8 cellular contexts compared by ENCODE assay signal in the genomic region with DNA sequence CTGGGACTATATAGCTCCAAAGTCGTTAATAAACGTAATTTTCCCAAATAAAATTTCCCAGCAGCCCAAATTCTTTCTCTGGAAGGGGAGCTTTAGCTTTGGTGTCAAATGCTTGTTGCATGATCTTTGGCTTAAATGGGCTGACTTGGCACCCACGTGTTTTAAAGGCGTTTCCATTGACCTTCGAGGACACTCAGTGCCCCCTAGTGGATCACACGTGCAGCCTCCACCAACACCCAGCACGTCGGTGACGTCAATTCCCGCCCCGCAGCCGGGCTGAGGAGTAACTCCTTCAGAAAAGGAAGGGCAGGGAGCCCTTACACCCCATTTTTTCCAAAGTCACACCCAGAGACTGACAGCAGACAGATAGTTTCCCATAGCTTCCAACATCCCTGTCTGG.
A peak's percentile ranks its signal among the peaks of the same experiment; 100 is the strongest.
DNase-seq lines count a peak whose midpoint lies in the region; ATAC-seq, FAIRE-seq and TF ChIP-seq lines count a peak whose summit lies in the region.

No MANE protein-coding gene starts in this region.

- no peak overlapping the region for H3K27ac ChIP-seq in A549
- H3K27ac ChIP-seq in DOHH2 (ENCODE audit: low read depth, low read length) = no peak overlapping the region
- H3K27ac ChIP-seq in CD4-positive, alpha-beta memory T cell (ENCODE audit: low read depth, low read length) = no peak overlapping the region

- no peaks in the 10 kb centered on the region for H3K4me1 Mint-ChIP-seq in T-helper 2 cell treated with Interferon-gamma antibody and Interleukin-4, amounts not matched to agents 5 μg/mL and 100 μg/mL, for 36 hours (ENCODE audit: low read depth)
- no peaks in the 10 kb centered on the region for H3K4me1 Mint-ChIP-seq in CD4-positive, alpha-beta memory T cell

- peak; percentile 18 to 75 for DNase-seq in A549 (ENCODE audit: low read depth in 1 of 2, low spot score in 1 of 2)
- DNase-seq in OCI-M1 (lab: John Stamatoyannopoulos, UW) = peak; percentile 81
- peak; percentile 42 for DNase-seq in left kidney (ENCODE audit: low read depth, low spot score)
- no peak for DNase-seq in T-helper 2 cell treated with Interferon-gamma antibody and Interleukin-4, amounts not matched to agents 5 μg/mL and 100 μg/mL, for 36 hours (ENCODE audit: low spot score)
- no peak for DNase-seq in CD4-positive, alpha-beta memory T cell

- FAIRE-seq in A549 (lab: Jason Lieb, UNC) = no peak

- H3K9me3 ChIP-seq in A549 = no peaks in the 10 kb centered on the region
- no peaks in the 10 kb centered on the region; the same call in 1 of the 2 replicates for H3K9me3 ChIP-seq in DOHH2 (ENCODE audit: control insufficient read depth, insufficient read depth, low read length)
- no peaks in the 10 kb centered on the region for H3K9me3 ChIP-seq in CD4-positive, alpha-beta memory T cell (ENCODE audit: control insufficient read depth in 1 of 2, low read length in 2 of 2)

- no peaks in the 10 kb centered on the region for H4K20me1 ChIP-seq in DOHH2 (ENCODE audit: control insufficient read depth, insufficient read depth, low read depth, low read length)

- no peak overlapping the region for H3K27ac Mint-ChIP-seq in T-helper 2 cell treated with Interferon-gamma antibody and Interleukin-4, amounts not matched to agents 5 μg/mL and 100 μg/mL, for 36 hours
- no peak overlapping the region for H3K27ac Mint-ChIP-seq in CD4-positive, alpha-beta memory T cell

- H3K27me3 ChIP-seq in DOHH2 (ENCODE audit: control insufficient read depth, low read length) = peaks cover 3% of the 10 kb centered on the region; the same call in 1 of the 2 replicates
- no peaks in the 10 kb centered on the region for H3K27me3 ChIP-seq in CD4-positive, alpha-beta memory T cell (ENCODE audit: insufficient read depth, low read length)

- no peak overlapping the region for H3K4me3 ChIP-seq in A549
- no peak overlapping the region for H3K4me3 ChIP-seq in DOHH2 (ENCODE audit: low read length)
- H3K4me3 ChIP-seq in CD4-positive, alpha-beta memory T cell (ENCODE audit: low read length in 2 of 2) = no peak overlapping the region

- peak in 1 of 2 experiments; percentile 85; a peak in 3 of 6 replicates for ATAC-seq in A549
- peak; percentile 85 for ATAC-seq in HG02798 (IDR thresholded peaks at IDR 0.05; ENCODE audit: poor library complexity, unreplicated experiment)
- no peak for ATAC-seq in HG03280 (IDR thresholded peaks at IDR 0.05; ENCODE audit: unreplicated experiment)

- CTCF ChIA-PET in A549 (lab: Yijun Ruan, JAX) = no interaction called here
- CTCF ChIA-PET in CD4-positive, alpha-beta memory T cell (lab: Charles Lee; ENCODE audit: partially characterized antibody) = no interaction called here

- no peak overlapping the region for H3K4me3 Mint-ChIP-seq in T-helper 2 cell treated with Interferon-gamma antibody and Interleukin-4, amounts not matched to agents 5 μg/mL and 100 μg/mL, for 36 hours
- no peak overlapping the region for H3K4me3 Mint-ChIP-seq in CD4-positive, alpha-beta memory T cell

- TF ChIP-seq RAD21 in A549 (conservative IDR thresholded peaks at IDR 0.05 in 1 of 2, IDR thresholded peaks at IDR 0.05 in 1 of 2) = peak in 1 of 2 experiments; percentile 36; a peak in 2 of 5 replicates

- H3K36me3 ChIP-seq in DOHH2 (ENCODE audit: control insufficient read depth, low read length) = no peaks in the 10 kb centered on the region
- no peaks in the 10 kb centered on the region for H3K36me3 ChIP-seq in CD4-positive, alpha-beta memory T cell (ENCODE audit: insufficient read depth, low read length)

- H3F3A ChIP-seq in DOHH2 (ENCODE audit: control insufficient read depth, insufficient read depth) = no peaks in the 10 kb centered on the region

- POLR2A ChIA-PET in A549 (lab: Yijun Ruan, JAX) = no interaction called here
- POLR2A ChIA-PET in CD4-positive, alpha-beta memory T cell (lab: Charles Lee; ENCODE audit: partially characterized antibody) = no interaction called here

- H3K27me3 Mint-ChIP-seq in T-helper 2 cell treated with Interferon-gamma antibody and Interleukin-4, amounts not matched to agents 5 μg/mL and 100 μg/mL, for 36 hours (ENCODE audit: low read depth) = no peaks in the 10 kb centered on the region
- H3K27me3 Mint-ChIP-seq in CD4-positive, alpha-beta memory T cell = no peaks in the 10 kb centered on the region

- intact Hi-C loops in CD4-positive, alpha-beta memory T cell (cut with micrococcal nuclease) = no loop called here

- H3K4me1 ChIP-seq in A549 = no peaks in the 10 kb centered on the region
- H3K4me1 ChIP-seq in DOHH2 (ENCODE audit: control insufficient read depth, low read length) = no peaks in the 10 kb centered on the region
- no peaks in the 10 kb centered on the region for H3K4me1 ChIP-seq in CD4-positive, alpha-beta memory T cell (ENCODE audit: insufficient read depth, low read length)

- H3K9me2 ChIP-seq in DOHH2 (replicated peaks; ENCODE audit: control insufficient read depth, low read length) = no peaks in the 10 kb centered on the region

- H3K36me3 Mint-ChIP-seq in T-helper 2 cell treated with Interferon-gamma antibody and Interleukin-4, amounts not matched to agents 5 μg/mL and 100 μg/mL, for 36 hours (ENCODE audit: low read depth) = no peaks in the 10 kb centered on the region
- no peaks in the 10 kb centered on the region for H3K36me3 Mint-ChIP-seq in CD4-positive, alpha-beta memory T cell

- WGBS in A549 (ENCODE audit: missing lambda C conversion rate) = 4% methylated on average over 12 of the region's 12 CpGs

- H3K9me3 Mint-ChIP-seq in T-helper 2 cell treated with Interferon-gamma antibody and Interleukin-4, amounts not matched to agents 5 μg/mL and 100 μg/mL, for 36 hours = no peaks in the 10 kb centered on the region
- peaks cover 0 to 4% (median 2%) of the 10 kb centered on the region in 8 donors for H3K9me3 Mint-ChIP-seq in CD4-positive, alpha-beta memory T cell

- TF ChIP-seq CTCF in A549 (IDR thresholded peaks at IDR 0.05) (no peak), DOHH2 (IDR thresholded peaks at IDR 0.05; ENCODE audit: low read depth, low read length, poor library complexity, severe bottlenecking) (peak; percentile 84)

- no peak for TF ChIP-seq POLR2A in A549 (IDR thresholded peaks at IDR 0.05; ENCODE audit: low read length)

- no peak for TF ChIP-seq EP300 in A549 (IDR thresholded peaks at IDR 0.05)

- H3K4me2 ChIP-seq in A549 (no peak overlapping the region), DOHH2 (ENCODE audit: low read length) (no peak overlapping the region)

- no peaks in the 10 kb centered on the region for H3K79me2 ChIP-seq in DOHH2 (ENCODE audit: control insufficient read depth, low read length)

TF ChIP-seq in A549, 52 proteins besides CTCF, POLR2A, EP300 and RAD21:
- TF ChIP-seq ZNF302 (CRISPR knock-in tag; IDR thresholded peaks at IDR 0.05) (no peak), TP53 (CRISPR knock-in tag; IDR thresholded peaks at IDR 0.05) (no peak), FOSB (CRISPR knock-in tag; IDR thresholded peaks at IDR 0.05) (no peak), ZC3H11A (IDR thresholded peaks at IDR 0.05) (no peak), MAZ (IDR thresholded peaks at IDR 0.05; ENCODE audit: borderline replicate concordance, low read depth, low read length) (no peak)
- TF ChIP-seq, protein P1, sequence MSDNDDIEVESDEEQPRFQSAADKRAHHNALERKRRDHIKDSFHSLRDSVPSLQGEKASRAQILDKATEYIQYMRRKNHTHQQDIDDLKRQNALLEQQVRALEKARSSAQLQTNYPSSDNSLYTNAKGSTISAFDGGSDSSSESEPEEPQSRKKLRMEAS (IDR thresholded peaks at IDR 0.05) = peak; percentile 91
- TF ChIP-seq, protein P2, sequence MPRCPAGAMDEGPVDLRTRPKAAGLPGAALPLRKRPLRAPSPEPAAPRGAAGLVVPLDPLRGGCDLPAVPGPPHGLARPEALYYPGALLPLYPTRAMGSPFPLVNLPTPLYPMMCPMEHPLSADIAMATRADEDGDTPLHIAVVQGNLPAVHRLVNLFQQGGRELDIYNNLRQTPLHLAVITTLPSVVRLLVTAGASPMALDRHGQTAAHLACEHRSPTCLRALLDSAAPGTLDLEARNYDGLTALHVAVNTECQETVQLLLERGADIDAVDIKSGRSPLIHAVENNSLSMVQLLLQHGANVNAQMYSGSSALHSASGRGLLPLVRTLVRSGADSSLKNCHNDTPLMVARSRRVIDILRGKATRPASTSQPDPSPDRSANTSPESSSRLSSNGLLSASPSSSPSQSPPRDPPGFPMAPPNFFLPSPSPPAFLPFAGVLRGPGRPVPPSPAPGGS (IDR thresholded peaks at IDR 0.05) = no peak
- TF ChIP-seq, protein P3, sequence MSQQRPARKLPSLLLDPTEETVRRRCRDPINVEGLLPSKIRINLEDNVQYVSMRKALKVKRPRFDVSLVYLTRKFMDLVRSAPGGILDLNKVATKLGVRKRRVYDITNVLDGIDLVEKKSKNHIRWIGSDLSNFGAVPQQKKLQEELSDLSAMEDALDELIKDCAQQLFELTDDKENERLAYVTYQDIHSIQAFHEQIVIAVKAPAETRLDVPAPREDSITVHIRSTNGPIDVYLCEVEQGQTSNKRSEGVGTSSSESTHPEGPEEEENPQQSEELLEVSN (IDR thresholded peaks at IDR 0.05; ENCODE audit: borderline replicate concordance, low read depth) = peak; percentile 82; the same call in 1 of the 2 replicates

Comparison
In these comparisons a context has a peak if more than half of its experiments do, and no peak if none do; other contexts are left out.
1. DNase-seq: peak in A549 (2 of 2), OCI-M1 (single experiment) and left kidney (single experiment); none in T-helper 2 cell treated with Interferon-gamma antibody and Interleukin-4, amounts not matched to agents 5 μg/mL and 100 μg/mL, for 36 hours (single experiment) and CD4-positive, alpha-beta memory T cell (0 of 5).